25 cellular contexts compared by ENCODE assay signal in genomic region chr6:22381810-22382512, GRCh38.
"Had no signal": no experiment of that assay in that cellular context is flagged by ENCODE, and none has a peak within 500 bp of the region (broad histone marks: within the 10 kb centered on the region; RNA-seq: fewer than 3 reads in every experiment).

No MANE protein-coding gene starts in this region.

- H3K27ac ChIP-seq: epithelial cell of prostate, esophagus squamous epithelium, left ventricle myocardium inferior, tibial nerve, VCaP had no signal

- FAIRE-seq: bronchial epithelial cell, colon, endometrium, TTC549 had no signal

- DNase-seq: activated CD4-positive, alpha-beta T cell treated with anti-CD3 and anti-CD28 coated beads for 4 hours; activated CD4-positive, alpha-beta T cell treated with anti-CD3 and anti-CD28 coated beads, Interleukin-2, amount 50 U/mL, for 4 hours; activated gamma-delta T cell; activated naive CD4-positive, alpha-beta T cell treated with anti-CD3 and anti-CD28 coated beads, Interleukin-2, amount 10 ng/mL, durations not matched to agents 7 days and 5 days; amygdala; dermis blood vessel endothelial cell; effector CD4-positive, alpha-beta T cell; esophagus squamous epithelium; foreskin melanocyte; left ventricle myocardium inferior; mesendoderm; nucleus accumbens; right cardiac atrium; stimulated activated CD4-positive, alpha-beta T cell treated with anti-CD3 and anti-CD28 coated beads, Interleukin-2, amount 100 ng/mL, for 48 hours; stimulated activated naive CD4-positive, alpha-beta T cell treated with Interleukin-2 at 50 U/mL for 16 hours; SW 1271; T-helper 9 cell had no signal

- H3K27me3 ChIP-seq: esophagus squamous epithelium, tibial nerve had no signal

- H3K9me3 ChIP-seq: esophagus squamous epithelium, tibial nerve had no signal

- H3K36me3 ChIP-seq: esophagus squamous epithelium, left ventricle myocardium inferior, tibial nerve had no signal

- H3K4me1 ChIP-seq: esophagus squamous epithelium, left ventricle myocardium inferior, tibial nerve had no signal

- H3K4me3 ChIP-seq: esophagus squamous epithelium, left ventricle myocardium inferior, lung, tibial nerve had no signal
